Comparison of ENCODE assay signal across 21 cellular contexts in genomic region chr14:31788340-31788739, GRCh38.
"Had no signal": no experiment of that assay in that cellular context is flagged by ENCODE, and none has a peak within 500 bp of the region (broad histone marks: within the 10 kb centered on the region; RNA-seq: fewer than 3 reads in every experiment).

No MANE protein-coding gene starts in this region.

- H3K27me3 ChIP-seq: testis, uterus had no signal

- H3K4me3 Mint-ChIP-seq: activated B cell treated with CpG ODN at 0.5 μM for 24 hours; activated CD4-positive, alpha-beta memory T cell treated with anti-CD3 and anti-CD28 coated beads for 36 hours; activated CD4-positive, alpha-beta T cell treated with anti-CD3 and anti-CD28 coated beads for 36 hours; activated naive CD4-positive, alpha-beta T cell treated with anti-CD3 and anti-CD28 coated beads for 36 hours; activated T-cell treated with anti-CD3 and anti-CD28 coated beads, Interleukin-2, amount 50 U/mL, for 72 hours; mesothelial cell of epicardium; natural killer cell; stimulated activated naive B cell treated with anti-CD40 and anti-IgM and Interleukin-4, amounts not matched to agents 10 μg/mL and 1 μg/mL and 100 μg/mL, for 72 hours had no signal

- H3K4me3 ChIP-seq: left ventricle myocardium inferior, testis, uterus had no signal

- FAIRE-seq: endometrium, kidney had no signal

- H3K4me1 ChIP-seq: left ventricle myocardium inferior, testis, uterus had no signal

- H3K36me3 ChIP-seq: uterus had no signal

- H3K27ac Mint-ChIP-seq: activated B cell treated with CpG ODN at 0.5 μM for 24 hours; activated CD4-positive, alpha-beta memory T cell treated with anti-CD3 and anti-CD28 coated beads for 36 hours; activated CD4-positive, alpha-beta T cell treated with anti-CD3 and anti-CD28 coated beads for 36 hours; activated naive CD4-positive, alpha-beta T cell treated with anti-CD3 and anti-CD28 coated beads for 36 hours; activated T-cell treated with anti-CD3 and anti-CD28 coated beads, Interleukin-2, amount 50 U/mL, for 72 hours; mesothelial cell of epicardium; natural killer cell; stimulated activated naive B cell treated with anti-CD40 and anti-IgM and Interleukin-4, amounts not matched to agents 10 μg/mL and 1 μg/mL and 100 μg/mL, for 72 hours had no signal

- H3K27me3 Mint-ChIP-seq: activated B cell treated with CpG ODN at 0.5 μM for 24 hours; activated CD4-positive, alpha-beta memory T cell treated with anti-CD3 and anti-CD28 coated beads for 36 hours; activated CD4-positive, alpha-beta T cell treated with anti-CD3 and anti-CD28 coated beads for 36 hours; stimulated activated naive B cell treated with anti-CD40 and anti-IgM and Interleukin-4, amounts not matched to agents 10 μg/mL and 1 μg/mL and 100 μg/mL, for 72 hours had no signal

- H3K36me3 Mint-ChIP-seq: activated CD4-positive, alpha-beta memory T cell treated with anti-CD3 and anti-CD28 coated beads for 36 hours; natural killer cell had no signal

- H3K27ac ChIP-seq: left ventricle myocardium inferior, testis, uterus had no signal

- H3K9me3 ChIP-seq: left ventricle myocardium inferior, testis, uterus had no signal

- H3K4me1 Mint-ChIP-seq: activated B cell treated with CpG ODN at 0.5 μM for 24 hours; activated CD4-positive, alpha-beta T cell treated with anti-CD3 and anti-CD28 coated beads for 36 hours; mesothelial cell of epicardium; natural killer cell; stimulated activated naive B cell treated with anti-CD40 and anti-IgM and Interleukin-4, amounts not matched to agents 10 μg/mL and 1 μg/mL and 100 μg/mL, for 72 hours had no signal

- DNase-seq: activated B cell treated with CpG ODN at 0.5 μM for 24 hours; activated CD4-positive, alpha-beta memory T cell treated with anti-CD3 and anti-CD28 coated beads for 36 hours; activated CD4-positive, alpha-beta T cell treated with anti-CD3 and anti-CD28 coated beads for 36 hours; activated effector memory CD4-positive, alpha-beta T cell treated with Interleukin-2 at 50 U/mL for 16 hours; activated naive CD4-positive, alpha-beta T cell treated with anti-CD3 and anti-CD28 coated beads for 36 hours; activated T-cell treated with anti-CD3 and anti-CD28 coated beads, Interleukin-2, amount 50 U/mL, for 72 hours; amygdala; cerebellar nuclear complex; effector CD4-positive, alpha-beta T cell; foreskin fibroblast; kidney; left ventricle myocardium inferior; natural killer cell; stimulated activated CD4-positive, alpha-beta T cell treated with anti-CD3 and anti-CD28 coated beads, Interleukin-2, amount 100 ng/mL, for 48 hours; stimulated activated CD8-positive, alpha-beta memory T cell treated with anti-CD3 and anti-CD28 coated beads, Interleukin-4, amount 100 ng/mL, for 48 hours; stimulated activated naive B cell treated with anti-CD40 and anti-IgM and Interleukin-4, amounts not matched to agents 10 μg/mL and 1 μg/mL and 100 μg/mL, for 72 hours; testis; trophoblast cell; uterus had no signal

- ATAC-seq: activated CD4-positive, alpha-beta T cell treated with anti-CD3 and anti-CD28 coated beads for 36 hours; activated T-cell treated with anti-CD3 and anti-CD28 coated beads, Interleukin-2, amount 50 U/mL, for 72 hours; natural killer cell; stimulated activated naive B cell treated with anti-CD40 and anti-IgM and Interleukin-4, amounts not matched to agents 10 μg/mL and 1 μg/mL and 100 μg/mL, for 72 hours had no signal

- H3K9me3 Mint-ChIP-seq: activated B cell treated with CpG ODN at 0.5 μM for 24 hours; activated CD4-positive, alpha-beta memory T cell treated with anti-CD3 and anti-CD28 coated beads for 36 hours had no signal
